ENCODE assay signal across 8 cellular contexts in the genomic region with DNA sequence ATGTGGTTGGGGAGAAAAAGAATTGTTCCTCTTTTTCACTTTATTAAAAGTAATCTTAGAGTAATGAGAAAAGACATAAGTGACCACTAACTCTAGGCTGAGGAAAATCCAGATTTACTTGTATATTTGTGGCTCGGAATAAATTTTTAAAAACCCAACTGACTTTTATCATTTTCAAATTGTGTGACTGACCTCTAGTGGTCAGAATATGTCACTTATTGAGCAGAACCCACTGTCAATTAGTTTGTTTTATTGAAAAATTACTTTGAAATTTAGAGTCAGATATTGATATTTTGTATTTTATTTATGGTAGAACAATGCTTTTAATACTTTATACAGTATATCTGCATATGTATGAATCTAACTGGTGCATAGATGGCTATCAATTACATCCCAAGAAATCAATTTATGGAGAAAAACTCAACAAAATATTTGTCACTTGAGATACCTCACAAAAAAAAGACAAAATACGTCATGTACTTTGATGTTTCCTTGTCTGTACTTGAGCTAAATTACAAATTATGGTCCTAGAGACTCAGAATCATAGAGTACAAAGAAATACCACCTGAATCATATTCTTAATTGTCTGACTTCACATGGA.
DNase-seq lines count a peak whose midpoint lies in the region; ATAC-seq and TF ChIP-seq lines count a peak whose summit lies in the region.

No MANE protein-coding gene starts in this region.

- H3K27ac ChIP-seq in RWPE1, result no peak overlapping the region
- H3K27ac ChIP-seq in upper lobe of left lung, result no peak overlapping the region
- no peak overlapping the region for H3K27ac ChIP-seq in naive thymus-derived CD4-positive, alpha-beta T cell (ENCODE audit: low read depth, low read length)

- H3K9me3 Mint-ChIP-seq in naive thymus-derived CD4-positive, alpha-beta T cell, result peaks cover 0 to 1% (median 0%) of the 10 kb centered on the region in 11 donors
- H3K9me3 Mint-ChIP-seq in activated naive CD4-positive, alpha-beta T cell treated with anti-CD3 and anti-CD28 coated beads for 36 hours, result no peaks in the 10 kb centered on the region

- no peak overlapping the region for H3K4me3 ChIP-seq in AG09309 (ENCODE audit: control insufficient read depth, low read depth, low read length)
- no peak overlapping the region for H3K4me3 ChIP-seq in upper lobe of left lung
- H3K4me3 ChIP-seq in naive thymus-derived CD4-positive, alpha-beta T cell (ENCODE audit: low read length), result no peak overlapping the region

- POLR2A ChIA-PET in RWPE1 (lab: Yijun Ruan, JAX; ENCODE audit: low non-redundant PET), result no interaction called here
- POLR2A ChIA-PET in naive thymus-derived CD4-positive, alpha-beta T cell (lab: Charles Lee), result no interaction called here

- no peak for TF ChIP-seq EP300 in upper lobe of left lung (IDR thresholded peaks at IDR 0.05)

- no peak overlapping the region for H3K27ac Mint-ChIP-seq in naive thymus-derived CD4-positive, alpha-beta T cell
- H3K27ac Mint-ChIP-seq in activated naive CD4-positive, alpha-beta T cell treated with anti-CD3 and anti-CD28 coated beads for 36 hours, result no peak overlapping the region

- no peak for TF ChIP-seq POLR2A in upper lobe of left lung (IDR thresholded peaks at IDR 0.05)

- CTCF ChIA-PET in RWPE1 (lab: Yijun Ruan, JAX), result no interaction called here
- CTCF ChIA-PET in naive thymus-derived CD4-positive, alpha-beta T cell (lab: Charles Lee), result interaction anchor here (0.9 kb wide), 1 partner anchor 11 kb away, joined by 4 read pairs; no protein-coding TSS in a partner anchor
- CTCF ChIA-PET in activated naive CD4-positive, alpha-beta T cell treated with anti-CD3 and anti-CD28 coated beads for 36 hours (lab: Charles Lee), result no interaction called here

- peak; percentile 52 for TF ChIP-seq CTCF in AG09309 (IDR thresholded peaks at IDR 0.05; ENCODE audit: control insufficient read depth, insufficient read depth, low read depth, low read length, missing control alignments)
- peak; percentile 63 for TF ChIP-seq CTCF in RWPE1 (conservative IDR thresholded peaks at IDR 0.05; ENCODE audit: low read depth)
- peak in 5 of 6 experiments; percentile 32 to 63 (median 46) for TF ChIP-seq CTCF in upper lobe of left lung (IDR thresholded peaks at IDR 0.05)

- no peaks in the 10 kb centered on the region for H3K4me1 ChIP-seq in upper lobe of left lung
- no peaks in the 10 kb centered on the region for H3K4me1 ChIP-seq in naive thymus-derived CD4-positive, alpha-beta T cell (ENCODE audit: control insufficient read depth in 2 of 2, insufficient read depth in 2 of 2, low read length in 2 of 2)

- 22 to 30% methylated on average over 2 of the region's 2 CpGs for WGBS in upper lobe of left lung, 2 donors

- DNase-seq in AG09309 (ENCODE audit: low read depth) (no peak), RWPE1 (ENCODE audit: low spot score) (peak; percentile 12), germinal center (ENCODE audit: low spot score) (peak; percentile 2), upper lobe of left lung (no peak), activated T-cell treated with anti-CD3 and anti-CD28 coated beads for 4 hours (no peak)
- no peak for DNase-seq in naive thymus-derived CD4-positive, alpha-beta T cell
- no peak for DNase-seq in activated naive CD4-positive, alpha-beta T cell treated with anti-CD3 and anti-CD28 coated beads for 36 hours

- no peaks in the 10 kb centered on the region for H3K36me3 ChIP-seq in upper lobe of left lung
- H3K36me3 ChIP-seq in naive thymus-derived CD4-positive, alpha-beta T cell (ENCODE audit: control insufficient read depth in 2 of 3, insufficient read depth in 3 of 3, low read length in 3 of 3), result no peaks in the 10 kb centered on the region

- no peaks in the 10 kb centered on the region for H3K9me3 ChIP-seq in upper lobe of left lung
- no peaks in the 10 kb centered on the region for H3K9me3 ChIP-seq in naive thymus-derived CD4-positive, alpha-beta T cell (ENCODE audit: control insufficient read depth in 2 of 3, low read length in 3 of 3)

- ATAC-seq in GM18909 (IDR thresholded peaks at IDR 0.05; ENCODE audit: poor library complexity, unreplicated experiment), result peak; percentile 54
- no peak for ATAC-seq in upper lobe of left lung (ENCODE audit: low FRiP score in 2 of 2)
- ATAC-seq in naive thymus-derived CD4-positive, alpha-beta T cell, result no peak

- H3K27me3 ChIP-seq in upper lobe of left lung, result no peaks in the 10 kb centered on the region
- no peaks in the 10 kb centered on the region for H3K27me3 ChIP-seq in naive thymus-derived CD4-positive, alpha-beta T cell (ENCODE audit: control insufficient read depth in 2 of 2, insufficient read depth in 2 of 2, low read length in 2 of 2)

- intact Hi-C loops in naive thymus-derived CD4-positive, alpha-beta T cell (cut with micrococcal nuclease), result loop anchor here in 1 of 2 donors (1.0 to 5.0 kb wide), 3 partner anchors 299 to 769 kb away; no protein-coding TSS in a partner anchor
- intact Hi-C loops in activated naive CD4-positive, alpha-beta T cell treated with anti-CD3 and anti-CD28 coated beads for 36 hours (cut with micrococcal nuclease), result loop anchor here (1.0 to 10.0 kb wide), 4 partner anchors 299 to 909 kb away; no protein-coding TSS in a partner anchor

- no peak overlapping the region for H3K4me3 Mint-ChIP-seq in naive thymus-derived CD4-positive, alpha-beta T cell
- no peak overlapping the region for H3K4me3 Mint-ChIP-seq in activated naive CD4-positive, alpha-beta T cell treated with anti-CD3 and anti-CD28 coated beads for 36 hours

- H3K4me1 Mint-ChIP-seq in naive thymus-derived CD4-positive, alpha-beta T cell, result peaks cover 0 to 1% (median 0%) of the 10 kb centered on the region in 7 donors
- no peaks in the 10 kb centered on the region for H3K4me1 Mint-ChIP-seq in activated naive CD4-positive, alpha-beta T cell treated with anti-CD3 and anti-CD28 coated beads for 36 hours (ENCODE audit: low read depth)

- H3K27me3 Mint-ChIP-seq in naive thymus-derived CD4-positive, alpha-beta T cell, result peaks cover 0 to 7% (median 0%) of the 10 kb centered on the region in 5 donors
- peaks cover 7% of the 10 kb centered on the region for H3K27me3 Mint-ChIP-seq in activated naive CD4-positive, alpha-beta T cell treated with anti-CD3 and anti-CD28 coated beads for 36 hours (ENCODE audit: low read depth)

- no peaks in the 10 kb centered on the region for H3K36me3 Mint-ChIP-seq in naive thymus-derived CD4-positive, alpha-beta T cell
- H3K36me3 Mint-ChIP-seq in activated naive CD4-positive, alpha-beta T cell treated with anti-CD3 and anti-CD28 coated beads for 36 hours (ENCODE audit: low read depth), result no peaks in the 10 kb centered on the region

Comparison
In these comparisons a context has a peak if more than half of its experiments do, and no peak if none do; other contexts are left out.
1. DNase-seq: peak in RWPE1 (single experiment) and germinal center (single experiment); none in AG09309 (single experiment), upper lobe of left lung (0 of 2), naive thymus-derived CD4-positive, alpha-beta T cell (0 of 9), activated T-cell treated with anti-CD3 and anti-CD28 coated beads for 4 hours (single experiment) and activated naive CD4-positive, alpha-beta T cell treated with anti-CD3 and anti-CD28 coated beads for 36 hours (single experiment).
2. Peak in every context shown above with its lines, with median percentiles within 50 percentile points of each other: CTCF ChIP-seq.